Comparison of ENCODE assay signal across 26 cellular contexts in the genomic region with DNA sequence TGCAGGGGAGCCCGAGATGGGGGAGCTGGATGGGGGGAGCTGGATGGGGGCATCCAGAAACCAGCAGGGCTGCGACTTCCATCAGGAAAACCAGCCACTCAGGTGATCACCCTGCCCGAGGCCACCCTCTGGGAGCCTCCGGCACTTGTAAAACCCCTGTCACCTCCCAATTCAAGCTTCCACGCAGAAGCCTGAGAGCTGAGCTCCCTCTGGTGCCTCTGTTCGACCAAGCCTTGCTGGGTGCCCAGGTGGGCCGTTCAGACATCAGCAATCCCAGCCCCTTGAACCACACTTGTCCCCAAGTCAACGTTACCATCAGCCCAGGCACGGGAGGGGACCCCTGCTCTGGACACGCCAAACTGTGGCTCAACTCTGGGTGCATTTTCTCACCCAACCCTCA.
"Had no signal": no experiment of that assay in that cellular context is flagged by ENCODE, and none has a peak within 500 bp of the region (broad histone marks: within the 10 kb centered on the region; RNA-seq: fewer than 3 reads in every experiment).

No MANE protein-coding gene starts in this region.

- H3K9me3 ChIP-seq: body of pancreas, colonic mucosa, heart left ventricle, left lung, lower lobe of right lung, psoas muscle, sigmoid colon, thyroid gland, upper lobe of right lung had no signal

- H2AFZ ChIP-seq: parathyroid adenoma had no signal

- DNase-seq: activated CD4-positive, alpha-beta T cell treated with anti-CD3 and anti-CD28 coated beads for 4 hours; activated CD4-positive, alpha-beta T cell treated with anti-CD3 and anti-CD28 coated beads, Interleukin-2, amount 50 U/mL, for 4 hours; activated effector memory CD4-positive, alpha-beta T cell treated with Interleukin-2 at 50 U/mL for 16 hours; activated naive CD4-positive, alpha-beta T cell treated with Interleukin-2 at 50 U/mL for 16 hours; anterior cingulate cortex; body of pancreas; colonic mucosa; dorsolateral prefrontal cortex; effector memory CD4-positive, alpha-beta T cell; erythroblast; heart left ventricle; left lung; lower lobe of right lung; mesenchymal stem cell; naive thymus-derived CD8-positive, alpha-beta T cell; occipital lobe; psoas muscle; sigmoid colon; small intestine; stimulated activated CD4-positive, alpha-beta T cell treated with anti-CD3 and anti-CD28 coated beads, Interleukin-4, amount 100 ng/mL, for 4 hours; stimulated activated CD8-positive, alpha-beta memory T cell treated with anti-CD3 and anti-CD28 coated beads, Interleukin-4, amount 100 ng/mL, for 48 hours; stimulated activated naive CD8-positive, alpha-beta T cell treated with anti-CD3 and anti-CD28 coated beads, Interleukin-15, amount 100 ng/mL, for 72 hours; substantia nigra; thyroid gland; upper lobe of right lung had no signal

- H3K4me3 ChIP-seq: body of pancreas, colonic mucosa, dorsolateral prefrontal cortex, heart left ventricle, left lung, lower lobe of right lung, psoas muscle, sigmoid colon, thyroid gland, upper lobe of right lung had no signal

- H3K27ac ChIP-seq: body of pancreas, colonic mucosa, dorsolateral prefrontal cortex, heart left ventricle, left lung, lower lobe of right lung, parathyroid adenoma, psoas muscle, sigmoid colon, thyroid gland, upper lobe of right lung had no signal

- H3K4me1 ChIP-seq: colonic mucosa, parathyroid adenoma, psoas muscle had no signal

- H3K36me3 ChIP-seq: colonic mucosa, heart left ventricle, left lung, lower lobe of right lung, sigmoid colon, thyroid gland, upper lobe of right lung had no signal

- H3K79me2 ChIP-seq: parathyroid adenoma had no signal

- H3K27me3 ChIP-seq: body of pancreas, colonic mucosa, left lung, sigmoid colon, thyroid gland, upper lobe of right lung had no signal

- H3K9ac ChIP-seq: parathyroid adenoma had no signal
